1 cellular context compared by ENCODE assay signal in the genomic region with DNA sequence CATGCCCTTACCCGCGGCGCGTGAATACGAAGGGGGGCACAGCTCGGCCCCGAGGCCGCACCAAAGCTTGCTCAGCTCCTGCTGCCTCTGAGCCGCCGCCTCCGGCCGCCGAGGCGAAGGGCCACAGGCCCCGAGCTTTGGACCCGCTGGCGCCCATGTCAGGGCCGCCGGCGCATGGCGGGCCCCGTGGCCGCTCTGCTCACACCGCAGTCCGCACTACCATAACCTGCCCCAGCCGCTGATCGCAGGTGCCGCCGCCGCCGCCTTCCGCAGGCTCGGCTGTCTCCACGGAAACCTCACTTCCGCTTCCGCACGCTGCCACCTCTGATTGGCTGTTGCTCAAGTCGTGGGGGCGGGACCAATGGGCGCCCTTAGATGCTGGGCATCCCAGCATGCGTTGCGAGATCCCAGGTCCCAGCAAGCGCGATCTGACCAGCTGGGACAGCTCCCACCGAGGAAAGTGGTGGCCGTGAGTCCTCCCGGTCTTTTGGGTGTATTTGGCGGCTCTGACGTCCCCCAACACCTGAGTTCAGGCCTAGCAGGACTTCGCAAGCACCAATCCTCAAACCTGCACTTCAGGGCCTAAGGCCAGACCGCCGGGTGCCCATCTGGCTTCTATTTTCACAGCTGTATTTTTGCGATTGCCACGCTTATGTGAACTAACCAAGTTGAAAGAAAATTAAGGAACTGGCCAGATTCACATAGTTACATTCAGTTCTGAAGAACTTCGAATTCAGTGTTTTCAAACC.
TF ChIP-seq lines count a peak whose summit lies in the region.

A gene with protein sequence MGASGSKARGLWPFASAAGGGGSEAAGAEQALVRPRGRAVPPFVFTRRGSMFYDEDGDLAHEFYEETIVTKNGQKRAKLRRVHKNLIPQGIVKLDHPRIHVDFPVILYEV (minus strand): TSS at position 281 of the 749 bp plus-strand sequence. CDS start 124 bp downstream, at position 157.

TF ChIP-seq in HepG2, 621 proteins besides CTCF, POLR2A, EP300 and RAD21 (continued from another document and continues in another):
- TF ChIP-seq, protein P1, sequence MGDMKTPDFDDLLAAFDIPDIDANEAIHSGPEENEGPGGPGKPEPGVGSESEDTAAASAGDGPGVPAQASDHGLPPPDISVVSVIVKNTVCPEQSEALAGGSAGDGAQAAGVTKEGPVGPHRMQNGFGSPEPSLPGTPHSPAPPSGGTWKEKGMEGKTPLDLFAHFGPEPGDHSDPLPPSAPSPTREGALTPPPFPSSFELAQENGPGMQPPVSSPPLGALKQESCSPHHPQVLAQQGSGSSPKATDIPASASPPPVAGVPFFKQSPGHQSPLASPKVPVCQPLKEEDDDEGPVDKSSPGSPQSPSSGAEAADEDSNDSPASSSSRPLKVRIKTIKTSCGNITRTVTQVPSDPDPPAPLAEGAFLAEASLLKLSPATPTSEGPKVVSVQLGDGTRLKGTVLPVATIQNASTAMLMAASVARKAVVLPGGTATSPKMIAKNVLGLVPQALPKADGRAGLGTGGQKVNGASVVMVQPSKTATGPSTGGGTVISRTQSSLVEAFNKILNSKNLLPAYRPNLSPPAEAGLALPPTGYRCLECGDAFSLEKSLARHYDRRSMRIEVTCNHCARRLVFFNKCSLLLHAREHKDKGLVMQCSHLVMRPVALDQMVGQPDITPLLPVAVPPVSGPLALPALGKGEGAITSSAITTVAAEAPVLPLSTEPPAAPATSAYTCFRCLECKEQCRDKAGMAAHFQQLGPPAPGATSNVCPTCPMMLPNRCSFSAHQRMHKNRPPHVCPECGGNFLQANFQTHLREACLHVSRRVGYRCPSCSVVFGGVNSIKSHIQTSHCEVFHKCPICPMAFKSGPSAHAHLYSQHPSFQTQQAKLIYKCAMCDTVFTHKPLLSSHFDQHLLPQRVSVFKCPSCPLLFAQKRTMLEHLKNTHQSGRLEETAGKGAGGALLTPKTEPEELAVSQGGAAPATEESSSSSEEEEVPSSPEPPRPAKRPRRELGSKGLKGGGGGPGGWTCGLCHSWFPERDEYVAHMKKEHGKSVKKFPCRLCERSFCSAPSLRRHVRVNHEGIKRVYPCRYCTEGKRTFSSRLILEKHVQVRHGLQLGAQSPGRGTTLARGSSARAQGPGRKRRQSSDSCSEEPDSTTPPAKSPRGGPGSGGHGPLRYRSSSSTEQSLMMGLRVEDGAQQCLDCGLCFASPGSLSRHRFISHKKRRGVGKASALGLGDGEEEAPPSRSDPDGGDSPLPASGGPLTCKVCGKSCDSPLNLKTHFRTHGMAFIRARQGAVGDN (CRISPR knock-in tag; IDR thresholded peaks at IDR 0.05), result peak; percentile 90
- TF ChIP-seq NFYB (CRISPR knock-in tag; IDR thresholded peaks at IDR 0.05) (peak; percentile 97), SP5 (CRISPR knock-in tag; IDR thresholded peaks at IDR 0.05; ENCODE audit: borderline replicate concordance, low read depth) (0 out of 2 replicates have a peak, but pooled peaks have one; percentile 11), U2AF2 (IDR thresholded peaks at IDR 0.05; ENCODE audit: low read depth, low read length) (no peak), NCOA5 (CRISPR knock-in tag; IDR thresholded peaks at IDR 0.05) (no peak), ZNF235 (CRISPR knock-in tag; IDR thresholded peaks at IDR 0.05; ENCODE audit: borderline replicate concordance) (peak; percentile 69; the same call in 1 of the 2 replicates), EZH2 (conservative IDR thresholded peaks at IDR 0.05; ENCODE audit: low read depth, low read length) (no peak), ZNF232 (CRISPR knock-in tag; IDR thresholded peaks at IDR 0.05; ENCODE audit: borderline replicate concordance) (peak; percentile 58; the same call in 1 of the 2 replicates), RELA (CRISPR knock-in tag; IDR thresholded peaks at IDR 0.05) (no peak), ARNT (IDR thresholded peaks at IDR 0.05) (no peak), NFKBIZ (CRISPR knock-in tag; IDR thresholded peaks at IDR 0.05) (0 out of 2 replicates have a peak, but pooled peaks have one; percentile 31), ZKSCAN5 (CRISPR knock-in tag; IDR thresholded peaks at IDR 0.05) (no peak), NRL (CRISPR knock-in tag; IDR thresholded peaks at IDR 0.05; ENCODE audit: borderline replicate concordance) (peak; percentile 38; the same call in 1 of the 2 replicates), ZNF230 (CRISPR knock-in tag; IDR thresholded peaks at IDR 0.05) (0 out of 2 replicates have a peak, but pooled peaks have one; percentile 64), ZNF263 (CRISPR knock-in tag; IDR thresholded peaks at IDR 0.05) (peak; percentile 45; the same call in 1 of the 2 replicates), MAFK (conservative IDR thresholded peaks at IDR 0.05 in 1 of 2, IDR thresholded peaks at IDR 0.05 in 1 of 2; ENCODE audit: low read length in 2 of 2) (no peak), NFIC (IDR thresholded peaks at IDR 0.05; ENCODE audit: low read length) (no peak), SOX13 (IDR thresholded peaks at IDR 0.05) (no peak), SOX13 (CRISPR knock-in tag; conservative IDR thresholded peaks at IDR 0.05 in 1 of 2, IDR thresholded peaks at IDR 0.05 in 1 of 2) (0 out of 4 replicates have a peak, but pooled peaks of 1 of the 2 experiments have one; percentile 18), ZBTB38 (CRISPR knock-in tag; IDR thresholded peaks at IDR 0.05) (peak; percentile 49; the same call in 1 of the 2 replicates), MTF1 (CRISPR knock-in tag; IDR thresholded peaks at IDR 0.05) (peak; percentile 7; the same call in 1 of the 2 replicates), IRF2 (CRISPR knock-in tag; IDR thresholded peaks at IDR 0.05) (peak; percentile 61), SPEN (CRISPR knock-in tag; IDR thresholded peaks at IDR 0.05; ENCODE audit: low read depth) (peak; percentile 94), RXRA (CRISPR knock-in tag; IDR thresholded peaks at IDR 0.05) (peak; percentile 64), ZNF724P (CRISPR knock-in tag; IDR thresholded peaks at IDR 0.05; ENCODE audit: borderline replicate concordance) (no peak), TAF1 (CRISPR knock-in tag; IDR thresholded peaks at IDR 0.05) (peak; percentile 81), CBFB (CRISPR knock-in tag; IDR thresholded peaks at IDR 0.05) (0 out of 2 replicates have a peak, but pooled peaks have one; percentile 44)
- TF ChIP-seq, protein P2, sequence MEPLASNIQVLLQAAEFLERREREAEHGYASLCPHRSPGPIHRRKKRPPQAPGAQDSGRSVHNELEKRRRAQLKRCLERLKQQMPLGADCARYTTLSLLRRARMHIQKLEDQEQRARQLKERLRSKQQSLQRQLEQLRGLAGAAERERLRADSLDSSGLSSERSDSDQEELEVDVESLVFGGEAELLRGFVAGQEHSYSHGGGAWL (CRISPR knock-in tag; IDR thresholded peaks at IDR 0.05), result peak; percentile 26; the same call in 1 of the 2 replicates
- TF ChIP-seq, protein P3, sequence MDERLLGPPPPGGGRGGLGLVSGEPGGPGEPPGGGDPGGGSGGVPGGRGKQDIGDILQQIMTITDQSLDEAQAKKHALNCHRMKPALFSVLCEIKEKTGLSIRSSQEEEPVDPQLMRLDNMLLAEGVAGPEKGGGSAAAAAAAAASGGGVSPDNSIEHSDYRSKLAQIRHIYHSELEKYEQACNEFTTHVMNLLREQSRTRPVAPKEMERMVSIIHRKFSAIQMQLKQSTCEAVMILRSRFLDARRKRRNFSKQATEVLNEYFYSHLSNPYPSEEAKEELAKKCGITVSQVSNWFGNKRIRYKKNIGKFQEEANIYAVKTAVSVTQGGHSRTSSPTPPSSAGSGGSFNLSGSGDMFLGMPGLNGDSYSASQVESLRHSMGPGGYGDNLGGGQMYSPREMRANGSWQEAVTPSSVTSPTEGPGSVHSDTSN (CRISPR knock-in tag; IDR thresholded peaks at IDR 0.05), result no peak
- TF ChIP-seq, protein P4, sequence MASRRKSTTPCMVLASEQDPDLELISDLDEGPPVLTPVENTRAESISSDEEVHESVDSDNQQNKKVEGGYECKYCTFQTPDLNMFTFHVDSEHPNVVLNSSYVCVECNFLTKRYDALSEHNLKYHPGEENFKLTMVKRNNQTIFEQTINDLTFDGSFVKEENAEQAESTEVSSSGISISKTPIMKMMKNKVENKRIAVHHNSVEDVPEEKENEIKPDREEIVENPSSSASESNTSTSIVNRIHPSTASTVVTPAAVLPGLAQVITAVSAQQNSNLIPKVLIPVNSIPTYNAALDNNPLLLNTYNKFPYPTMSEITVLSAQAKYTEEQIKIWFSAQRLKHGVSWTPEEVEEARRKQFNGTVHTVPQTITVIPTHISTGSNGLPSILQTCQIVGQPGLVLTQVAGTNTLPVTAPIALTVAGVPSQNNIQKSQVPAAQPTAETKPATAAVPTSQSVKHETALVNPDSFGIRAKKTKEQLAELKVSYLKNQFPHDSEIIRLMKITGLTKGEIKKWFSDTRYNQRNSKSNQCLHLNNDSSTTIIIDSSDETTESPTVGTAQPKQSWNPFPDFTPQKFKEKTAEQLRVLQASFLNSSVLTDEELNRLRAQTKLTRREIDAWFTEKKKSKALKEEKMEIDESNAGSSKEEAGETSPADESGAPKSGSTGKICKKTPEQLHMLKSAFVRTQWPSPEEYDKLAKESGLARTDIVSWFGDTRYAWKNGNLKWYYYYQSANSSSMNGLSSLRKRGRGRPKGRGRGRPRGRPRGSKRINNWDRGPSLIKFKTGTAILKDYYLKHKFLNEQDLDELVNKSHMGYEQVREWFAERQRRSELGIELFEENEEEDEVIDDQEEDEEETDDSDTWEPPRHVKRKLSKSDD (CRISPR knock-in tag; IDR thresholded peaks at IDR 0.05; ENCODE audit: low read depth), result no peak
- TF ChIP-seq, protein P5, sequence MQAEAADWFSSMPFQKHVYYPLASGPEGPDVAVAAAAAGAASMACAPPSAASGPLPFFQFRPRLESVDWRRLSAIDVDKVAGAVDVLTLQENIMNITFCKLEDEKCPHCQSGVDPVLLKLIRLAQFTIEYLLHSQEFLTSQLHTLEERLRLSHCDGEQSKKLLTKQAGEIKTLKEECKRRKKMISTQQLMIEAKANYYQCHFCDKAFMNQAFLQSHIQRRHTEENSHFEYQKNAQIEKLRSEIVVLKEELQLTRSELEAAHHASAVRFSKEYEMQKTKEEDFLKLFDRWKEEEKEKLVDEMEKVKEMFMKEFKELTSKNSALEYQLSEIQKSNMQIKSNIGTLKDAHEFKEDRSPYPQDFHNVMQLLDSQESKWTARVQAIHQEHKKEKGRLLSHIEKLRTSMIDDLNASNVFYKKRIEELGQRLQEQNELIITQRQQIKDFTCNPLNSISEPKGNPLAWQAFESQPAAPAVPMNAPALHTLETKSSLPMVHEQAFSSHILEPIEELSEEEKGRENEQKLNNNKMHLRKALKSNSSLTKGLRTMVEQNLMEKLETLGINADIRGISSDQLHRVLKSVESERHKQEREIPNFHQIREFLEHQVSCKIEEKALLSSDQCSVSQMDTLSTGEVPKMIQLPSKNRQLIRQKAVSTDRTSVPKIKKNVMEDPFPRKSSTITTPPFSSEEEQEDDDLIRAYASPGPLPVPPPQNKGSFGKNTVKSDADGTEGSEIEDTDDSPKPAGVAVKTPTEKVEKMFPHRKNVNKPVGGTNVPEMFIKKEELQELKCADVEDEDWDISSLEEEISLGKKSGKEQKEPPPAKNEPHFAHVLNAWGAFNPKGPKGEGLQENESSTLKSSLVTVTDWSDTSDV (CRISPR knock-in tag; IDR thresholded peaks at IDR 0.05), result no peak
- TF ChIP-seq, protein P6, sequence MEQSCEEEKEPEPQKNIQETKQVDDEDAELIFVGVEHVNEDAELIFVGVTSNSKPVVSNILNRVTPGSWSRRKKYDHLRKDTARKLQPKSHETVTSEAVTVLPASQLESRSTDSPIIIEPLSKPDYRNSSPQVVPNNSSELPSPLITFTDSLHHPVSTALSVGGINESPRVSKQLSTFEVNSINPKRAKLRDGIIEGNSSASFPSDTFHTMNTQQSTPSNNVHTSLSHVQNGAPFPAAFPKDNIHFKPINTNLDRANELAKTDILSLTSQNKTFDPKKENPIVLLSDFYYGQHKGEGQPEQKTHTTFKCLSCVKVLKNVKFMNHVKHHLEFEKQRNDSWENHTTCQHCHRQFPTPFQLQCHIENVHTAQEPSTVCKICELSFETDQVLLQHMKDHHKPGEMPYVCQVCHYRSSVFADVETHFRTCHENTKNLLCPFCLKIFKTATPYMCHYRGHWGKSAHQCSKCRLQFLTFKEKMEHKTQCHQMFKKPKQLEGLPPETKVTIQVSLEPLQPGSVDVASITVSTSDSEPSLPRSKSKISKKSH (CRISPR knock-in tag; IDR thresholded peaks at IDR 0.05; ENCODE audit: borderline replicate concordance), result peak; percentile 71; the same call in 1 of the 2 replicates
